ENCODE assay signal across 10 cellular contexts in the genomic region with DNA sequence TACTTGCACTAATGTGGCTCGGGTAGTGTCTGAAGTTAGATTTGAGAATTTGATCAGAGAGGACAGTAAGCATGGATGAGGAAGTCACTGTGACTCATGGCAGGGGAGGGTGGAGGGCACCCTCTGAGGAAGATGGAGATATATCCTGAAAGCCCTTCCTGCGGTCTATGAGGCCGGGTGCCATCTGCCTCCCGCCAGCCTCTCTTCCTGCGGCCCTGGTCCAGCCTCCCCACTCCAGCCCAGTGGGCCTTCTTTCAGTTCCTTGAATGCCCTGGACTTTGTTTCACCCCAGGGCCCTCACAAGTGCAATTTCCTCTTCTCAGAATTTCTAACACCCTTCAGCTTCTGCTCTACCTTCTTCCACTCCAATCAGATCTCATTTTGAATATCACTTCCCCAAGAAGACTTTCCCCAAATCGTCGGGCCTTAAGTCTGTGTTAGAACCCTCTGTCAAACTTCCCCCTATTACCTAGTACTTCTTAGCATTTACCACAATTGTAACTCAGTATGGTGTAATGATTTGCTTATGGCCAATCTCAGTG. TPM values are rescaled to one million over a fixed set of nuclear protein-coding genes. Genes with fewer than 3 reads are reported as not detected.
DNase-seq lines count a peak whose midpoint lies in the region; ATAC-seq and TF ChIP-seq lines count a peak whose summit lies in the region.
"Had no signal": no experiment of that assay in that cellular context is flagged by ENCODE, and none has a peak within 500 bp of the region (broad histone marks: within the 10 kb centered on the region; RNA-seq: fewer than 3 reads in every experiment).

No MANE protein-coding gene starts in this region.

- H3K27ac Mint-ChIP-seq in endothelial cell (ENCODE audit: unreplicated experiment): no peak overlapping the region

- H3K14ac ChIP-seq in trophoblast cell (ENCODE audit: low read length): no peak overlapping the region

- H3K23ac ChIP-seq in trophoblast cell (ENCODE audit: low read length): no peak overlapping the region

- no peak overlapping the region for H2BK120ac ChIP-seq in trophoblast cell (ENCODE audit: insufficient read depth, low read length, poor library complexity)

- H3K4me3 ChIP-seq in adrenal gland (no peak overlapping the region), trophoblast cell (ENCODE audit: low read depth, low read length) (no peak overlapping the region), mammary epithelial cell (replicated peaks in 1 of 3; ENCODE audit: insufficient read depth in 1 of 3, low read depth in 2 of 3, low read length in 3 of 3) (no peak overlapping the region)

- CTCF ChIA-PET in mammary epithelial cell (lab: Charles Lee; ENCODE audit: low non-redundant PET): no interaction called here

- H2AFZ ChIP-seq in trophoblast cell (ENCODE audit: insufficient read depth, low read length, poor library complexity) (no peak overlapping the region), mammary epithelial cell (ENCODE audit: low read depth, low read length) (no peak overlapping the region)

- WGBS in adrenal gland, 4 donors: 65 to 77% (median 71%) methylated on average over 6 to 7 of the region's 7 CpGs
- no CpG with 5 or more reads among the region's 7 CpGs for WGBS in trophoblast cell (ENCODE audit: extremely low coverage, insufficient coverage, insufficient read length)
- 100% methylated on average over 7 of the region's 7 CpGs for WGBS in mammary epithelial cell (ENCODE audit: low coverage, missing lambda C conversion rate)

- H3K4me1 ChIP-seq in adrenal gland (replicated peaks in 1 of 2): peaks cover 0 to 10% of the 10 kb centered on the region in 2 donors
- peaks cover 2 to 3% of the 10 kb centered on the region in 2 experiments for H3K4me1 ChIP-seq in trophoblast cell (ENCODE audit: control insufficient read depth in 1 of 2, insufficient read depth in 2 of 2, low read length in 2 of 2)
- peaks cover 13% of the 10 kb centered on the region for H3K4me1 ChIP-seq in mammary epithelial cell (ENCODE audit: insufficient read depth, low read length)

- TF ChIP-seq POLR2A in adrenal gland (IDR thresholded peaks at IDR 0.05): no peak

- no peaks in the 10 kb centered on the region for H3K79me2 ChIP-seq in trophoblast cell (ENCODE audit: control insufficient read depth, insufficient read depth, low read length, poor library complexity)
- H3K79me2 ChIP-seq in mammary epithelial cell (ENCODE audit: insufficient read depth, low read length): no peaks in the 10 kb centered on the region

- no peak for TF ChIP-seq CTCF in adrenal gland (IDR thresholded peaks at IDR 0.05)
- no peak for TF ChIP-seq CTCF in mammary epithelial cell (conservative IDR thresholded peaks at IDR 0.05 in 1 of 2, IDR thresholded peaks at IDR 0.05 in 1 of 2; ENCODE audit: extremely low read depth in 1 of 2, insufficient read depth in 1 of 2, low read depth in 1 of 2, low read length in 2 of 2)
- no peak for TF ChIP-seq CTCF in endothelial cell (IDR thresholded peaks at IDR 0.05; ENCODE audit: unreplicated experiment)
- TF ChIP-seq CTCF in GM13977 (IDR thresholded peaks at IDR 0.05; ENCODE audit: extremely low read depth, insufficient read depth, missing control alignments): no peak

- no peak overlapping the region for H3K4ac ChIP-seq in trophoblast cell (ENCODE audit: low read depth, low read length)

- no peak overlapping the region for H2BK12ac ChIP-seq in trophoblast cell (ENCODE audit: low read length)

- H3K9ac ChIP-seq in trophoblast cell (ENCODE audit: low read length): no peak overlapping the region
- H3K9ac ChIP-seq in mammary epithelial cell (ENCODE audit: insufficient read depth, low read length): no peak overlapping the region

- H4K20me1 ChIP-seq in mammary epithelial cell (ENCODE audit: insufficient read depth, low read length): no peaks in the 10 kb centered on the region

- H4K12ac ChIP-seq in trophoblast cell (ENCODE audit: low read depth, low read length): no peak overlapping the region

- intact Hi-C loops in adrenal gland (cut with DNase I) (no loop called here), mammary epithelial cell (cut with micrococcal nuclease) (no loop called here)

- H3K27me3 ChIP-seq in adrenal gland (no peaks in the 10 kb centered on the region), trophoblast cell (ENCODE audit: insufficient read depth, low read length) (no peaks in the 10 kb centered on the region), mammary epithelial cell (ENCODE audit: insufficient read depth, low read length) (no peaks in the 10 kb centered on the region)

- H3K9me3 Mint-ChIP-seq in endothelial cell (ENCODE audit: unreplicated experiment): no peaks in the 10 kb centered on the region

- H4K8ac ChIP-seq in trophoblast cell (ENCODE audit: low read depth, low read length): no peak overlapping the region

- DNase-seq in adrenal gland: peak; percentile 33 to 77 (median 61)
- DNase-seq in trophoblast cell: no peak
- no peak for DNase-seq in mammary epithelial cell
- DNase-seq in endothelial cell (ENCODE audit: low spot score): no peak
- no peak for DNase-seq in GM13977 (ENCODE audit: low spot score)
- DNase-seq in hepatic stellate cell (ENCODE audit: low spot score): no peak
- DNase-seq: activated naive CD4-positive, alpha-beta T cell; stimulated activated CD4-positive, alpha-beta T cell treated with anti-CD3 and anti-CD28 coated beads, Interleukin-2, amount 100 ng/mL, for 48 hours had no signal

- no peaks in the 10 kb centered on the region for H3K4me1 Mint-ChIP-seq in endothelial cell (ENCODE audit: unreplicated experiment)

- peaks cover 3% of the 10 kb centered on the region for H3K36me3 Mint-ChIP-seq in endothelial cell (ENCODE audit: low read depth, unreplicated experiment)

- H3K9me3 ChIP-seq in adrenal gland (replicated peaks in 1 of 3) (no peaks in the 10 kb centered on the region), trophoblast cell (ENCODE audit: insufficient read depth, low read depth, low read length) (no peaks in the 10 kb centered on the region), mammary epithelial cell (replicated peaks; ENCODE audit: insufficient read depth, low read length) (no peaks in the 10 kb centered on the region)

- BruUV-seq in mammary epithelial cell (replicated peaks; lab: Mats Ljungman, UMichigan): no TSS peak

- in situ Hi-C loops in mammary epithelial cell (cut with MboI; ENCODE audit: low sequenced_read_pairs in 2 of 2): no loop called here
- in situ Hi-C loops in GM13977 (cut with MboI; ENCODE audit: low pct_unique_long_range_greater_than_20kb, low sequenced_read_pairs, unreplicated experiment): no loop called here

- H3K36me3 ChIP-seq in adrenal gland (replicated peaks in 1 of 2) (no peaks in the 10 kb centered on the region), trophoblast cell (ENCODE audit: control insufficient read depth in 1 of 2, insufficient read depth in 2 of 2, low read length in 2 of 2) (no peaks in the 10 kb centered on the region), mammary epithelial cell (ENCODE audit: insufficient read depth, low read length) (no peaks in the 10 kb centered on the region)

- dilution Hi-C loops in mammary epithelial cell (cut with HindIII; ENCODE audit: low sequenced_read_pairs): no loop called here

- peak; percentile 44 for ATAC-seq in GM18517 (IDR thresholded peaks at IDR 0.05; ENCODE audit: unreplicated experiment)
- peak; percentile 53 for ATAC-seq in HG03159 (IDR thresholded peaks at IDR 0.05; ENCODE audit: unreplicated experiment)

- peaks cover 1% of the 10 kb centered on the region for H3K27me3 Mint-ChIP-seq in endothelial cell (ENCODE audit: unreplicated experiment)

- H3K4me3 Mint-ChIP-seq in endothelial cell (ENCODE audit: unreplicated experiment): no peak overlapping the region

- H2BK5ac ChIP-seq in trophoblast cell (ENCODE audit: low read depth, low read length, poor library complexity): no peak overlapping the region

- H3K18ac ChIP-seq in trophoblast cell (ENCODE audit: low read length): no peak overlapping the region

- peak overlapping the region; percentile 17 for H4K91ac ChIP-seq in trophoblast cell (ENCODE audit: low read depth, low read length)

- H3K27ac ChIP-seq in adrenal gland (peak overlapping the region in 1 of 5 donors; percentile 61), trophoblast cell (ENCODE audit: low read depth, low read length) (no peak overlapping the region), mammary epithelial cell (ENCODE audit: insufficient read depth, low read depth, low read length) (no peak overlapping the region)

- H3K79me1 ChIP-seq in trophoblast cell (ENCODE audit: low read length): no peaks in the 10 kb centered on the region

- H2AK5ac ChIP-seq in trophoblast cell (ENCODE audit: low read length): no peak overlapping the region

- H3K4me2 ChIP-seq in trophoblast cell (ENCODE audit: low read length): no peak overlapping the region
- no peak overlapping the region for H3K4me2 ChIP-seq in mammary epithelial cell (ENCODE audit: insufficient read depth, low read depth, low read length)

RNA-seq across cellular contexts. Expression of a gene that starts 20.2 kb away (rescaled TPM):
- total RNA-seq in adrenal gland (10 to 100 TPM in 7 of 8 donors, 1 to 10 TPM in 1; 5.0 to 29.7 (median 17.6) TPM), mammary epithelial cell (100 to 1,000 TPM in 1 of 2 donors, 1 to 10 TPM in 1; 5.2 to 117 TPM), endothelial cell (ENCODE audit: unreplicated experiment) (22.6 TPM)
- polyA plus RNA-seq in adrenal gland (10 to 100 TPM; 10.5 to 15.5 (median 13.9) TPM), mammary epithelial cell (12.2 TPM)
- polyA plus RNA-seq in trophoblast cell (2013): 59.7 and 64.7 TPM in 2 replicates
- polyA minus RNA-seq in mammary epithelial cell: 14.5 TPM

Comparison
In these comparisons a context has a peak if more than half of its experiments do, and no peak if none do; other contexts are left out.
1. DNase-seq: peak in adrenal gland (7 of 7); none in trophoblast cell (0 of 2), mammary epithelial cell (single experiment), endothelial cell (single experiment), GM13977 (single experiment) and hepatic stellate cell (single experiment).